ENCODE assay signal across 19 cellular contexts in the genomic region with DNA sequence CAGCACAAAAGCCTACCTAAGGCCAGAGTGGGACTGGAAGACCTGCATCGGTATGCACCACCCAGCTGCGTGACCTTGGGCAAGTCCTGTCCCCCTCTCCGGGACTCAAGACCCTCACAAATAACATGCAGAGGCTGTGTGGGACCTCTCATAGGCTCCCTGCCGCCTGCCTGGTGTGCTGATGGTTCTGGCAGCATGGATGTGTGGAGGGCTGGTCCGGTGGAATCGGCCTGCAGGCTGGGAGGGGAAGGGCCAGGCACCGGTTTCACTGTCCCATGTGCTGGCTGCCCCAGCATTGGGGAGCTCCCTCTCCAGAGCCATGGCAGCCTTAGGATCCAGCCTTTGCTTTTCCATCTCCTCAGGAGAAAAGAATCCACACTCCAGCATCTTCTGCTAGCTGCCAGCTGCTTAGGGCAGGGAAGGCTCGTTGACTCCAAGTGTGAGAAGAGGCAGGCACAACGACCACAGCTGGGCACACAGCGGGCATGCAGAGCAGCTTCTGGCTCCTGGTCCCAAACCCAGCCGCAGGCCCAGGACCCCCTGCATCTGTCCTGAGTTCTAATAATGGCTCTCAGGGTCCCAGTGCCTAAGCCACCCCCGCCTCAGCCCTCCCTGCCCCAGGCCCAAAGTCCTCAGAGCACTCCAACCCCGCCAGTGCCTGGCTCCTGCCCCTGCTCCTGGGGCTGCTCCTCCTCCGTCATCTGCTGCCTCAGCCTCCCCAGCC. TPM values are rescaled to one million over a fixed set of nuclear protein-coding genes. Genes with fewer than 3 reads are reported as not detected.
DNase-seq lines count a peak whose midpoint lies in the region; ATAC-seq and TF ChIP-seq lines count a peak whose summit lies in the region.
"Had no signal": no experiment of that assay in that cellular context is flagged by ENCODE, and none has a peak within 500 bp of the region (broad histone marks: within the 10 kb centered on the region; RNA-seq: fewer than 3 reads in every experiment).

No MANE protein-coding gene starts in this region.

- H3K27me3 ChIP-seq in layer of hippocampus (ENCODE audit: control insufficient read depth, insufficient read depth, low read length) (no peaks in the 10 kb centered on the region), tibial artery (no peaks in the 10 kb centered on the region)
- no peaks in the 10 kb centered on the region for H3K27me3 ChIP-seq in naive thymus-derived CD4-positive, alpha-beta T cell (ENCODE audit: control insufficient read depth in 2 of 2, insufficient read depth in 2 of 2, low read length in 2 of 2)

- POLR2A ChIA-PET in activated B cell treated with CpG ODN at 0.5 μM for 24 hours (lab: Charles Lee), result interaction anchor here (1.0 to 29.1 kb wide), 3 partner anchors 17 to 30 kb away, joined by 3 to 1669 read pairs (median 551); a partner anchor contains a TSS
- POLR2A ChIA-PET in naive thymus-derived CD4-positive, alpha-beta T cell (lab: Charles Lee), result no interaction called here

- H3K27me3 Mint-ChIP-seq in activated B cell treated with CpG ODN at 0.5 μM for 24 hours, result no peaks in the 10 kb centered on the region
- no peaks in the 10 kb centered on the region for H3K27me3 Mint-ChIP-seq in stimulated activated naive B cell treated with anti-CD40 and anti-IgM and Interleukin-4, amounts not matched to agents 10 μg/mL and 1 μg/mL and 100 μg/mL, for 72 hours
- H3K27me3 Mint-ChIP-seq in naive thymus-derived CD4-positive, alpha-beta T cell, result no peaks in the 10 kb centered on the region

- peak overlapping the region; percentile 97 for H3K27ac ChIP-seq in layer of hippocampus (ENCODE audit: low read depth, low read length)
- H3K27ac ChIP-seq in tibial artery, result no peak overlapping the region
- no peak overlapping the region for H3K27ac ChIP-seq in naive thymus-derived CD4-positive, alpha-beta T cell (ENCODE audit: low read depth, low read length)
- H3K27ac ChIP-seq: 22Rv1 had no signal

- CTCF ChIA-PET in activated B cell treated with CpG ODN at 0.5 μM for 24 hours (lab: Charles Lee), result interaction anchor here (1.1 to 4.3 kb wide), 3 partner anchors 9 to 31 kb away, joined by 3 to 50 read pairs (median 32); no protein-coding TSS in a partner anchor
- CTCF ChIA-PET in naive thymus-derived CD4-positive, alpha-beta T cell (lab: Charles Lee), result interaction anchor here (0.6 kb wide), 1 partner anchor 52 kb away, joined by 4 read pairs; no protein-coding TSS in a partner anchor

- no peaks in the 10 kb centered on the region for H3K9me3 Mint-ChIP-seq in activated B cell treated with CpG ODN at 0.5 μM for 24 hours
- H3K9me3 Mint-ChIP-seq in stimulated activated naive B cell treated with anti-CD40 and anti-IgM and Interleukin-4, amounts not matched to agents 10 μg/mL and 1 μg/mL and 100 μg/mL, for 72 hours, result no peaks in the 10 kb centered on the region
- H3K9me3 Mint-ChIP-seq in naive thymus-derived CD4-positive, alpha-beta T cell, result no peaks in the 10 kb centered on the region
- H3K9me3 Mint-ChIP-seq: CD14-positive monocyte had no signal

- peaks cover 0 to 5% (median 0%) of the 10 kb centered on the region in 3 donors for H3K36me3 ChIP-seq in tibial artery
- no peaks in the 10 kb centered on the region for H3K36me3 ChIP-seq in naive thymus-derived CD4-positive, alpha-beta T cell (ENCODE audit: control insufficient read depth in 2 of 3, insufficient read depth in 3 of 3, low read length in 3 of 3)

- intact Hi-C loops in activated B cell treated with CpG ODN at 0.5 μM for 24 hours (cut with micrococcal nuclease), result loop anchor here (10.0 kb wide), 2 partner anchors 342 to 512 kb away; a partner anchor contains a TSS
- intact Hi-C loops in tibial artery (cut with DNase I; ENCODE audit: low total_unique reads), result loop anchor here (10.0 kb wide), 1 partner anchor 82 kb away; a partner anchor contains a TSS
- intact Hi-C loops in naive thymus-derived CD4-positive, alpha-beta T cell (cut with micrococcal nuclease), result no loop called here

- peaks cover 62% of the 10 kb centered on the region for H3K36me3 Mint-ChIP-seq in activated B cell treated with CpG ODN at 0.5 μM for 24 hours (ENCODE audit: low read depth)
- H3K36me3 Mint-ChIP-seq in stimulated activated naive B cell treated with anti-CD40 and anti-IgM and Interleukin-4, amounts not matched to agents 10 μg/mL and 1 μg/mL and 100 μg/mL, for 72 hours, result peaks cover 43 to 68% of the 10 kb centered on the region in 2 donors
- H3K36me3 Mint-ChIP-seq in naive thymus-derived CD4-positive, alpha-beta T cell, result peaks cover 0 to 5% (median 0%) of the 10 kb centered on the region in 5 donors

- H3K27ac Mint-ChIP-seq in activated B cell treated with CpG ODN at 0.5 μM for 24 hours, result peak overlapping the region; percentile 97
- H3K27ac Mint-ChIP-seq in stimulated activated naive B cell treated with anti-CD40 and anti-IgM and Interleukin-4, amounts not matched to agents 10 μg/mL and 1 μg/mL and 100 μg/mL, for 72 hours, result peak overlapping the region; percentile 99
- H3K27ac Mint-ChIP-seq in naive thymus-derived CD4-positive, alpha-beta T cell, result peak overlapping the region in 1 of 9 donors; percentile 38

- TF ChIP-seq CTCF in activated B cell treated with CpG ODN at 0.5 μM for 24 hours (IDR thresholded peaks at IDR 0.05), result no peak
- TF ChIP-seq CTCF in tibial artery (IDR thresholded peaks at IDR 0.05), result no peak

- H3K4me1 Mint-ChIP-seq in activated B cell treated with CpG ODN at 0.5 μM for 24 hours, result peaks cover 99% of the 10 kb centered on the region
- peaks cover 77 to 100% of the 10 kb centered on the region in 2 donors for H3K4me1 Mint-ChIP-seq in stimulated activated naive B cell treated with anti-CD40 and anti-IgM and Interleukin-4, amounts not matched to agents 10 μg/mL and 1 μg/mL and 100 μg/mL, for 72 hours
- peaks cover 13 to 41% (median 20%) of the 10 kb centered on the region in 7 donors for H3K4me1 Mint-ChIP-seq in naive thymus-derived CD4-positive, alpha-beta T cell

- peaks cover 0 to 40% (median 31%) of the 10 kb centered on the region in 4 donors for H3K4me1 ChIP-seq in tibial artery
- peaks cover 16 to 25% of the 10 kb centered on the region in 2 donors for H3K4me1 ChIP-seq in naive thymus-derived CD4-positive, alpha-beta T cell (ENCODE audit: control insufficient read depth in 2 of 2, insufficient read depth in 2 of 2, low read length in 2 of 2)

- H3K9me3 ChIP-seq in tibial artery, result no peaks in the 10 kb centered on the region
- no peaks in the 10 kb centered on the region for H3K9me3 ChIP-seq in naive thymus-derived CD4-positive, alpha-beta T cell (ENCODE audit: control insufficient read depth in 2 of 3, low read length in 3 of 3)

- ATAC-seq in activated B cell treated with CpG ODN at 0.5 μM for 24 hours (ENCODE audit: low read depth), result no peak
- ATAC-seq in stimulated activated naive B cell treated with anti-CD40 and anti-IgM and Interleukin-4, amounts not matched to agents 10 μg/mL and 1 μg/mL and 100 μg/mL, for 72 hours (replicated peaks), result no peak
- ATAC-seq in naive thymus-derived CD4-positive, alpha-beta T cell, result no peak

- peak; percentile 5 for DNase-seq in DMS79 treated with DMSO at 0.1 percent for 48 hours (lab: John Stamatoyannopoulos, UW)
- DNase-seq in DMS79 (lab: John Stamatoyannopoulos, UW), result no peak
- no peak for DNase-seq in activated B cell treated with CpG ODN at 0.5 μM for 24 hours
- no peak for DNase-seq in stimulated activated naive B cell treated with anti-CD40 and anti-IgM and Interleukin-4, amounts not matched to agents 10 μg/mL and 1 μg/mL and 100 μg/mL, for 72 hours
- DNase-seq in stimulated activated CD4-positive, alpha-beta T cell treated with anti-CD3 and anti-CD28 coated beads, Interleukin-4, amount 100 ng/mL, for 1 hour, result no peak
- no peak for DNase-seq in tibial artery
- no peak for DNase-seq in naive thymus-derived CD4-positive, alpha-beta T cell
- DNase-seq: COR-L47, DMS153, HCEC 1CT, MV-4-11, NCI-H1417 treated with DMSO at 0.1 percent for 48 hours, NCI-H2081, NCI-H2227 treated with DMSO at 0.1 percent for 48 hours, NCI-H524 treated with DMSO at 0.1 percent for 48 hours had no signal

- peak overlapping the region; percentile 89 for H3K4me3 Mint-ChIP-seq in activated B cell treated with CpG ODN at 0.5 μM for 24 hours
- peak overlapping the region; percentile 39 to 86 for H3K4me3 Mint-ChIP-seq in stimulated activated naive B cell treated with anti-CD40 and anti-IgM and Interleukin-4, amounts not matched to agents 10 μg/mL and 1 μg/mL and 100 μg/mL, for 72 hours
- H3K4me3 Mint-ChIP-seq in naive thymus-derived CD4-positive, alpha-beta T cell, result no peak overlapping the region
- H3K4me3 Mint-ChIP-seq: CD14-positive monocyte had no signal

- H3K4me3 ChIP-seq in tibial artery, result no peak overlapping the region
- H3K4me3 ChIP-seq in naive thymus-derived CD4-positive, alpha-beta T cell (ENCODE audit: low read length), result no peak overlapping the region

RNA-seq across cellular contexts. Expression of a gene that starts 32.5 kb away (rescaled TPM):
- 203 and 205 TPM in 2 replicates for total RNA-seq in activated B cell treated with CpG ODN at 0.5 μM for 24 hours
- total RNA-seq in naive thymus-derived CD4-positive, alpha-beta T cell, result 10 to 100 TPM in 3 of 5 experiments, 1 to 10 TPM in 2; 7.4 to 39.9 (median 11.8) TPM
- polyA plus RNA-seq in naive thymus-derived CD4-positive, alpha-beta T cell, result 1 to 10 TPM; 2.4 to 6.0 TPM

RNA-seq across cellular contexts. Expression of a gene that starts 44.3 kb away (rescaled TPM):
- total RNA-seq in activated B cell treated with CpG ODN at 0.5 μM for 24 hours, result not detected in 2 replicates
- not detected for total RNA-seq in naive thymus-derived CD4-positive, alpha-beta T cell
- polyA plus RNA-seq in naive thymus-derived CD4-positive, alpha-beta T cell, result not detected
- total RNA-seq: HT1080 had no signal
- polyA plus RNA-seq: CD14-positive monocyte had no signal

Comparison
In these comparisons a context has a peak if more than half of its experiments do, and no peak if none do; other contexts are left out.
1. H3K4me3 Mint-ChIP-seq: peak in activated B cell treated with CpG ODN at 0.5 μM for 24 hours (single experiment) and stimulated activated naive B cell treated with anti-CD40 and anti-IgM and Interleukin-4, amounts not matched to agents 10 μg/mL and 1 μg/mL and 100 μg/mL, for 72 hours (2 of 2); none in naive thymus-derived CD4-positive, alpha-beta T cell (0 of 10).
2. intact Hi-C loops: an anchor here in activated B cell treated with CpG ODN at 0.5 μM for 24 hours (10.0 kb wide) and tibial artery (10.0 kb wide); none called in naive thymus-derived CD4-positive, alpha-beta T cell.